ENCODE assay signal across 14 cellular contexts in genomic region chr13:44382635-44383145, GRCh38. TPM values are rescaled to one million over a fixed set of nuclear protein-coding genes. Genes with fewer than 3 reads are reported as not detected.
"Had no signal": no experiment of that assay in that cellular context is flagged by ENCODE, and none has a peak within 500 bp of the region (broad histone marks: within the 10 kb centered on the region; RNA-seq: fewer than 3 reads in every experiment).

No MANE protein-coding gene starts in this region.

- H3K27ac Mint-ChIP-seq: activated CD4-positive, alpha-beta T cell treated with anti-CD3 and anti-CD28 coated beads, Interleukin-2, amount 10 ng/mL, durations not matched to agents 7 days and 5 days; activated naive CD4-positive, alpha-beta T cell treated with anti-CD3 and anti-CD28 coated beads, Interleukin-2, amount 10 ng/mL, durations not matched to agents 7 days and 5 days; activated T-helper 17 cell treated with anti-CD3 and anti-CD28 coated beads, Interleukin-2, amount 50 U/mL, for 72 hours; effector memory CD8-positive, alpha-beta T cell had no signal

- H3K4me3 Mint-ChIP-seq: activated CD4-positive, alpha-beta T cell treated with anti-CD3 and anti-CD28 coated beads, Interleukin-2, amount 10 ng/mL, durations not matched to agents 7 days and 5 days; activated naive CD4-positive, alpha-beta T cell treated with anti-CD3 and anti-CD28 coated beads, Interleukin-2, amount 10 ng/mL, durations not matched to agents 7 days and 5 days; activated T-helper 17 cell treated with anti-CD3 and anti-CD28 coated beads, Interleukin-2, amount 50 U/mL, for 72 hours; central memory CD8-positive, alpha-beta T cell; effector memory CD8-positive, alpha-beta T cell; neural crest cell had no signal

- DNase-seq: activated CD4-positive, alpha-beta T cell treated with anti-CD3 and anti-CD28 coated beads, Interleukin-2, amount 10 ng/mL, durations not matched to agents 7 days and 5 days; activated CD4-positive, CD25-positive, alpha-beta regulatory T cell; activated naive CD4-positive, alpha-beta T cell treated with anti-CD3 and anti-CD28 coated beads, Interleukin-2, amount 10 ng/mL, durations not matched to agents 7 days and 5 days; activated T-cell treated with anti-CD3 and anti-CD28 coated beads for 4 hours; effector memory CD8-positive, alpha-beta T cell; hypothalamus; stimulated activated CD4-positive, alpha-beta T cell treated with anti-CD3 and anti-CD28 coated beads, Interleukin-15, amount 100 ng/mL, for 24 hours; stimulated activated CD4-positive, alpha-beta T cell treated with anti-CD3 and anti-CD28 coated beads, Interleukin-4, amount 100 ng/mL, for 24 hours; T1000; trophoblast cell had no signal

- H3K27me3 Mint-ChIP-seq: activated naive CD4-positive, alpha-beta T cell treated with anti-CD3 and anti-CD28 coated beads, Interleukin-2, amount 10 ng/mL, durations not matched to agents 7 days and 5 days; central memory CD8-positive, alpha-beta T cell; effector memory CD8-positive, alpha-beta T cell had no signal

- H3K9me3 Mint-ChIP-seq: activated CD4-positive, alpha-beta T cell treated with anti-CD3 and anti-CD28 coated beads, Interleukin-2, amount 10 ng/mL, durations not matched to agents 7 days and 5 days; activated naive CD4-positive, alpha-beta T cell treated with anti-CD3 and anti-CD28 coated beads, Interleukin-2, amount 10 ng/mL, durations not matched to agents 7 days and 5 days; activated T-helper 17 cell treated with anti-CD3 and anti-CD28 coated beads, Interleukin-2, amount 50 U/mL, for 72 hours; central memory CD8-positive, alpha-beta T cell; effector memory CD8-positive, alpha-beta T cell; neural crest cell had no signal

- H3K4me1 Mint-ChIP-seq: activated CD4-positive, alpha-beta T cell treated with anti-CD3 and anti-CD28 coated beads, Interleukin-2, amount 10 ng/mL, durations not matched to agents 7 days and 5 days; activated naive CD4-positive, alpha-beta T cell treated with anti-CD3 and anti-CD28 coated beads, Interleukin-2, amount 10 ng/mL, durations not matched to agents 7 days and 5 days; activated T-helper 17 cell treated with anti-CD3 and anti-CD28 coated beads, Interleukin-2, amount 50 U/mL, for 72 hours; central memory CD8-positive, alpha-beta T cell had no signal

- H3K36me3 Mint-ChIP-seq: activated naive CD4-positive, alpha-beta T cell treated with anti-CD3 and anti-CD28 coated beads, Interleukin-2, amount 10 ng/mL, durations not matched to agents 7 days and 5 days had no signal

- ATAC-seq: activated T-helper 17 cell treated with anti-CD3 and anti-CD28 coated beads, Interleukin-2, amount 50 U/mL, for 72 hours; effector memory CD8-positive, alpha-beta T cell had no signal

RNA-seq across cellular contexts. Expression of gene SERP2, which starts 9.1 kb away (rescaled TPM):
- total RNA-seq: activated CD4-positive, alpha-beta T cell treated with anti-CD3 and anti-CD28 coated beads, Interleukin-2, amount 10 ng/mL, durations not matched to agents 7 days and 5 days; activated T-helper 17 cell treated with anti-CD3 and anti-CD28 coated beads, Interleukin-2, amount 50 U/mL, for 72 hours; SK-MEL-5 had no signal
